ENCODE assay signal across 19 cellular contexts in the genomic region with DNA sequence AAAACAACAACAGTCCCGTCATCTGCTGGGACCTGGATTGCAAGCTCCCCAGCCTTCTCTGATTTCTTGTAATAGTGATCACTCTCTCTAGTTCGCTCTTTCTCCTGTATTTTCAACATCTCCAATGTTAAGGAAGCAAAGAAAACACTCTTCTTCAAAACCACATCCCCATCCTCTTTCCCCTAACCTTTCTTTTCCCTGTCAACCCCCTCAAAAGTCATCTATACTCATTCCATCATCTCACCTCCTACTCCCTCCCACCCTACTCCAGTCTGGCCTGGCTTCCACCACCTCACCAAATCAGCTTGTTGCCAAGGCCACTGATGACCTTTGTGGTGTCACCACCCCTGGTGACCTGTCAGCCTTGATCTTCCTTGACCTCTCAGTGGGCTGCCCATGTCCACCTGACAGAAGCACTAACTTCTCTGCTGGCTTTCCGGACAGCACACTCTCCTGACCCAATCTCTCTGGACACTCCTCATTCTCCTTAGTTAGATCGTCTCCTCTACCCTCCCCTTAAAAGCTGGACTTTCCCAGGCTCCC. TPM values are rescaled to one million over a fixed set of nuclear protein-coding genes. Genes with fewer than 3 reads are reported as not detected.
DNase-seq lines count a peak whose midpoint lies in the region; ATAC-seq, FAIRE-seq and TF ChIP-seq lines count a peak whose summit lies in the region.
"Had no signal": no experiment of that assay in that cellular context is flagged by ENCODE, and none has a peak within 500 bp of the region (broad histone marks: within the 10 kb centered on the region; RNA-seq: fewer than 3 reads in every experiment).

No MANE protein-coding gene starts in this region.

- peaks cover 6 to 11% of the 10 kb centered on the region in 2 donors for H3K36me3 Mint-ChIP-seq in activated T-cell treated with anti-CD3 and anti-CD28 coated beads, Interleukin-2, amount 50 U/mL, for 72 hours (ENCODE audit: insufficient read depth in 2 of 2)
- peaks cover 21% of the 10 kb centered on the region for H3K36me3 Mint-ChIP-seq in activated naive CD8-positive, alpha-beta T cell treated with anti-CD3 and anti-CD28 coated beads, Interleukin-2, amount 10 ng/mL, durations not matched to agents 7 days and 5 days
- peaks cover 15% of the 10 kb centered on the region for H3K36me3 Mint-ChIP-seq in neural crest cell (ENCODE audit: low read depth)

- no peaks in the 10 kb centered on the region for H3K9me3 Mint-ChIP-seq in activated T-cell treated with anti-CD3 and anti-CD28 coated beads, Interleukin-2, amount 50 U/mL, for 72 hours
- H3K9me3 Mint-ChIP-seq in activated naive CD8-positive, alpha-beta T cell treated with anti-CD3 and anti-CD28 coated beads, Interleukin-2, amount 10 ng/mL, durations not matched to agents 7 days and 5 days: peaks cover 1% of the 10 kb centered on the region
- peaks cover 3% of the 10 kb centered on the region for H3K9me3 Mint-ChIP-seq in neural crest cell

- POLR2A ChIA-PET in activated naive CD8-positive, alpha-beta T cell treated with anti-CD3 and anti-CD28 coated beads, Interleukin-2, amount 10 ng/mL, durations not matched to agents 7 days and 5 days (lab: Charles Lee): interaction anchor here (4.6 kb wide), 1 partner anchor 24 kb away, joined by 32 read pairs; the partner anchor contains the start of gene SLC10A3

- H3K4me3 Mint-ChIP-seq in activated T-cell treated with anti-CD3 and anti-CD28 coated beads, Interleukin-2, amount 50 U/mL, for 72 hours: peak overlapping the region; percentile 48
- peak overlapping the region; percentile 48 for H3K4me3 Mint-ChIP-seq in activated naive CD8-positive, alpha-beta T cell treated with anti-CD3 and anti-CD28 coated beads, Interleukin-2, amount 10 ng/mL, durations not matched to agents 7 days and 5 days
- H3K4me3 Mint-ChIP-seq in neural crest cell: peak overlapping the region; percentile 72

- H3K4me1 Mint-ChIP-seq in activated T-cell treated with anti-CD3 and anti-CD28 coated beads, Interleukin-2, amount 50 U/mL, for 72 hours (ENCODE audit: low read depth): peaks cover 39% of the 10 kb centered on the region
- peaks cover 30% of the 10 kb centered on the region for H3K4me1 Mint-ChIP-seq in activated naive CD8-positive, alpha-beta T cell treated with anti-CD3 and anti-CD28 coated beads, Interleukin-2, amount 10 ng/mL, durations not matched to agents 7 days and 5 days
- H3K4me1 Mint-ChIP-seq in neural crest cell: peaks cover 30% of the 10 kb centered on the region

- H3K27ac Mint-ChIP-seq in activated T-cell treated with anti-CD3 and anti-CD28 coated beads, Interleukin-2, amount 50 U/mL, for 72 hours: peak overlapping the region; percentile 34
- H3K27ac Mint-ChIP-seq in activated naive CD8-positive, alpha-beta T cell treated with anti-CD3 and anti-CD28 coated beads, Interleukin-2, amount 10 ng/mL, durations not matched to agents 7 days and 5 days: peak overlapping the region; percentile 67
- no peak overlapping the region for H3K27ac Mint-ChIP-seq in neural crest cell (ENCODE audit: unreplicated experiment)

- DNase-seq in activated T-cell treated with anti-CD3 and anti-CD28 coated beads, Interleukin-2, amount 50 U/mL, for 72 hours: no peak
- no peak for DNase-seq in activated T-cell treated with anti-CD3 and anti-CD28 coated beads, Interleukin-2, amount 50 U/mL, for 48 hours
- no peak for DNase-seq in GM19239 (ENCODE audit: insufficient read length, low spot score)
- no peak for DNase-seq in activated naive CD8-positive, alpha-beta T cell treated with anti-CD3 and anti-CD28 coated beads, Interleukin-2, amount 10 ng/mL, durations not matched to agents 7 days and 5 days
- DNase-seq in neural crest cell (ENCODE audit: low read depth, low spot score): no peak
- DNase-seq in stimulated activated CD4-positive, alpha-beta T cell treated with anti-CD3 and anti-CD28 coated beads, Interleukin-2, amount 100 ng/mL, for 48 hours: no peak
- DNase-seq in occipital lobe (lab: John Stamatoyannopoulos, UW): no peak
- DNase-seq: activated CD4-positive, CD25-positive, alpha-beta regulatory T cell treated with anti-CD3 and anti-CD28 coated beads, Interleukin-2, amount 50 U/mL, for 72 hours; activated CD8-positive, alpha-beta memory T cell treated with anti-CD3 and anti-CD28 coated beads, Interleukin-2, amount 50 U/mL, for 48 hours; adrenal gland; DMS53; head of caudate nucleus; left lung; NCI-H1417 treated with DMSO at 0.1 percent for 48 hours; NCI-H524; nucleus accumbens had no signal

- no peak for TF ChIP-seq CTCF in neural crest cell (conservative IDR thresholded peaks at IDR 0.05)

- no peak for ATAC-seq in activated T-cell treated with anti-CD3 and anti-CD28 coated beads, Interleukin-2, amount 50 U/mL, for 72 hours (replicated peaks in 1 of 2)
- ATAC-seq in activated naive CD8-positive, alpha-beta T cell treated with anti-CD3 and anti-CD28 coated beads, Interleukin-2, amount 10 ng/mL, durations not matched to agents 7 days and 5 days (ENCODE audit: low read depth): no peak
- no peak for ATAC-seq in HG03039 (IDR thresholded peaks at IDR 0.05; ENCODE audit: unreplicated experiment)
- ATAC-seq: left lung had no signal

- H3K27me3 Mint-ChIP-seq in activated T-cell treated with anti-CD3 and anti-CD28 coated beads, Interleukin-2, amount 50 U/mL, for 72 hours (ENCODE audit: low read depth): peaks cover 6% of the 10 kb centered on the region
- H3K27me3 Mint-ChIP-seq in activated naive CD8-positive, alpha-beta T cell treated with anti-CD3 and anti-CD28 coated beads, Interleukin-2, amount 10 ng/mL, durations not matched to agents 7 days and 5 days: no peaks in the 10 kb centered on the region
- H3K27me3 Mint-ChIP-seq in neural crest cell (ENCODE audit: low read depth): no peaks in the 10 kb centered on the region

- peak; percentile 55 for FAIRE-seq in GM19239 (lab: Jason Lieb, UNC)
- FAIRE-seq: bronchial epithelial cell, RCC 7860 had no signal

RNA-seq across cellular contexts. Expression of gene FAM3A, which starts 2.3 kb away (rescaled TPM):
- total RNA-seq in activated T-cell treated with anti-CD3 and anti-CD28 coated beads, Interleukin-2, amount 50 U/mL, for 72 hours: 10 to 100 TPM; 31.2 to 32.9 TPM
- total RNA-seq in activated naive CD8-positive, alpha-beta T cell treated with anti-CD3 and anti-CD28 coated beads, Interleukin-2, amount 10 ng/mL, durations not matched to agents 7 days and 5 days: 10 to 100 TPM; 42.3 to 45.4 TPM
- total RNA-seq in neural crest cell: 25.8 and 29.9 TPM in 2 replicates
- 8.1 TPM for total RNA-seq in occipital lobe

RNA-seq across cellular contexts. Expression of gene SLC10A3, which starts 23.3 kb away (rescaled TPM):
- total RNA-seq in activated T-cell treated with anti-CD3 and anti-CD28 coated beads, Interleukin-2, amount 50 U/mL, for 72 hours: 10 to 100 TPM; 19.9 to 25.1 TPM
- 10 to 100 TPM; 25.3 to 27.3 TPM for total RNA-seq in activated naive CD8-positive, alpha-beta T cell treated with anti-CD3 and anti-CD28 coated beads, Interleukin-2, amount 10 ng/mL, durations not matched to agents 7 days and 5 days
- total RNA-seq in neural crest cell (7.8 TPM in 2 replicates), occipital lobe (3.4 TPM)

RNA-seq across cellular contexts. Expression of gene UBL4A, which starts 27.3 kb away (rescaled TPM):
- total RNA-seq in activated T-cell treated with anti-CD3 and anti-CD28 coated beads, Interleukin-2, amount 50 U/mL, for 72 hours: 10 to 100 TPM; 45.0 to 53.5 TPM
- 10 to 100 TPM; 43.8 to 45.3 TPM for total RNA-seq in activated naive CD8-positive, alpha-beta T cell treated with anti-CD3 and anti-CD28 coated beads, Interleukin-2, amount 10 ng/mL, durations not matched to agents 7 days and 5 days
- 39.2 and 39.5 TPM in 2 replicates for total RNA-seq in neural crest cell
- total RNA-seq in occipital lobe: 33.7 TPM

RNA-seq across cellular contexts. Expression of gene G6PD, which starts 32.9 kb away (rescaled TPM):
- 10 to 100 TPM; 46.9 to 47.3 TPM for total RNA-seq in activated T-cell treated with anti-CD3 and anti-CD28 coated beads, Interleukin-2, amount 50 U/mL, for 72 hours
- 100 to 1,000 TPM in 1 of 2 experiments, 10 to 100 TPM in 1; 89.2 to 102 TPM for total RNA-seq in activated naive CD8-positive, alpha-beta T cell treated with anti-CD3 and anti-CD28 coated beads, Interleukin-2, amount 10 ng/mL, durations not matched to agents 7 days and 5 days
- total RNA-seq in neural crest cell (84.4 and 93.9 TPM in 2 replicates), occipital lobe (17.3 TPM)

RNA-seq across cellular contexts. Expression of gene IKBKG, which starts 33.7 kb away (rescaled TPM):
- total RNA-seq in activated T-cell treated with anti-CD3 and anti-CD28 coated beads, Interleukin-2, amount 50 U/mL, for 72 hours: 10 to 100 TPM; 38.4 to 39.4 TPM
- 10 to 100 TPM; 56.1 to 61.7 TPM for total RNA-seq in activated naive CD8-positive, alpha-beta T cell treated with anti-CD3 and anti-CD28 coated beads, Interleukin-2, amount 10 ng/mL, durations not matched to agents 7 days and 5 days
- total RNA-seq in neural crest cell: 20.3 and 21.3 TPM in 2 replicates
- 5.5 TPM for total RNA-seq in occipital lobe
